29 cellular contexts compared by ENCODE assay signal in genomic region chr22:44947846-44948245, GRCh38.
"Had no signal": no experiment of that assay in that cellular context is flagged by ENCODE, and none has a peak within 500 bp of the region (broad histone marks: within the 10 kb centered on the region; RNA-seq: fewer than 3 reads in every experiment).

No MANE protein-coding gene starts in this region.

- H3K36me3 ChIP-seq: ovary, spleen, suprapubic skin, tibial artery, transverse colon, upper lobe of left lung, vagina had no signal

- H2AFZ ChIP-seq: parathyroid adenoma had no signal

- H3K4me3 Mint-ChIP-seq: naive thymus-derived CD4-positive, alpha-beta T cell; natural killer cell; nephron; neural crest cell; stimulated activated memory B cell treated with anti-CD40 and anti-IgM and Interleukin-4, amounts not matched to agents 10 μg/mL and 1 μg/mL and 100 μg/mL, for 72 hours; stimulated activated naive CD8-positive, alpha-beta T cell treated with anti-CD3 and anti-CD28 coated beads, Interleukin-15, amount 100 ng/mL, for 72 hours had no signal

- H3K4me1 ChIP-seq: parathyroid adenoma, psoas muscle, spleen, suprapubic skin, testis, tibial artery, transverse colon, upper lobe of left lung, vagina had no signal

- H3K27ac Mint-ChIP-seq: naive thymus-derived CD4-positive, alpha-beta T cell; natural killer cell; nephron; progenitor cell of endocrine pancreas; stimulated activated memory B cell treated with anti-CD40 and anti-IgM and Interleukin-4, amounts not matched to agents 10 μg/mL and 1 μg/mL and 100 μg/mL, for 72 hours had no signal

- H3K4me2 ChIP-seq: smooth muscle cell had no signal

- H3K4me1 Mint-ChIP-seq: naive thymus-derived CD4-positive, alpha-beta T cell; natural killer cell; stimulated activated memory B cell treated with anti-CD40 and anti-IgM and Interleukin-4, amounts not matched to agents 10 μg/mL and 1 μg/mL and 100 μg/mL, for 72 hours; stimulated activated naive CD8-positive, alpha-beta T cell treated with anti-CD3 and anti-CD28 coated beads, Interleukin-15, amount 100 ng/mL, for 72 hours had no signal

- H3K9me3 ChIP-seq: ovary, suprapubic skin, testis, vagina had no signal

- H3K27ac ChIP-seq: ovary, parathyroid adenoma, psoas muscle, skin epidermis, spleen, suprapubic skin, testis, tibial artery, transverse colon, upper lobe of left lung, vagina had no signal

- H3K27me3 Mint-ChIP-seq: progenitor cell of endocrine pancreas; stimulated activated naive CD8-positive, alpha-beta T cell treated with anti-CD3 and anti-CD28 coated beads, Interleukin-15, amount 100 ng/mL, for 72 hours had no signal

- H3K27me3 ChIP-seq: ovary, testis, upper lobe of left lung, vagina had no signal

- H3K9me3 Mint-ChIP-seq: natural killer cell, neural crest cell had no signal

- H3K9ac ChIP-seq: parathyroid adenoma had no signal

- DNase-seq: naive thymus-derived CD4-positive, alpha-beta T cell; natural killer cell; ovary; psoas muscle; right cardiac atrium; spleen; stimulated activated CD4-positive, alpha-beta T cell treated with anti-CD3 and anti-CD28 coated beads, Interleukin-12 subunit alpha, Interleukin-12 subunit beta, amount 100 ng/mL, for 4 hours; stimulated activated CD4-positive, alpha-beta T cell treated with anti-CD3 and anti-CD28 coated beads, Interleukin-1b, Interleukin-23, amount 100 ng/mL, for 48 hours; stimulated activated CD4-positive, alpha-beta T cell treated with anti-CD3 and anti-CD28 coated beads, Interleukin-4, amount 100 ng/mL, for 1 hour; stimulated activated CD4-positive, alpha-beta T cell treated with anti-CD3 and anti-CD28 coated beads, Interleukin-4, amount 100 ng/mL, for 4 hours; stimulated activated CD8-positive, alpha-beta memory T cell treated with anti-CD3 and anti-CD28 coated beads, Interleukin-4, amount 100 ng/mL, for 48 hours; stimulated activated naive CD4-positive, alpha-beta T cell; stimulated activated naive CD8-positive, alpha-beta T cell treated with anti-CD3 and anti-CD28 coated beads, Interleukin-15, amount 100 ng/mL, for 72 hours; stimulated activated naive CD8-positive, alpha-beta T cell treated with anti-CD3 and anti-CD28 coated beads, Interleukin-15, Interleukin-2, amounts not matched to agents 100 U/mL and 50 U/mL, for 24 hours; testis; tibial artery; transverse colon; upper lobe of left lung had no signal

- H3K36me3 Mint-ChIP-seq: naive thymus-derived CD4-positive, alpha-beta T cell; natural killer cell; stimulated activated memory B cell treated with anti-CD40 and anti-IgM and Interleukin-4, amounts not matched to agents 10 μg/mL and 1 μg/mL and 100 μg/mL, for 72 hours had no signal

- H3K4me3 ChIP-seq: ovary, psoas muscle, skin epidermis, smooth muscle cell, spleen, suprapubic skin, testis, tibial artery, transverse colon, upper lobe of left lung, vagina had no signal

- H3K79me2 ChIP-seq: parathyroid adenoma had no signal

- FAIRE-seq: urothelium cell line had no signal

- ATAC-seq: naive thymus-derived CD4-positive, alpha-beta T cell; natural killer cell; psoas muscle; right cardiac atrium; sciatic nerve; stimulated activated memory B cell treated with anti-CD40 and anti-IgM and Interleukin-4, amounts not matched to agents 10 μg/mL and 1 μg/mL and 100 μg/mL, for 72 hours; stimulated activated naive CD8-positive, alpha-beta T cell treated with anti-CD3 and anti-CD28 coated beads, Interleukin-15, amount 100 ng/mL, for 72 hours; stimulated activated naive CD8-positive, alpha-beta T cell treated with anti-CD3 and anti-CD28 coated beads, Interleukin-15, Interleukin-2, amounts not matched to agents 100 U/mL and 50 U/mL, for 24 hours had no signal
